8 cellular contexts compared by ENCODE assay signal in genomic region chr18:48934708-48935432, GRCh38. TPM values are rescaled to one million over a fixed set of nuclear protein-coding genes. Genes with fewer than 3 reads are reported as not detected.
DNase-seq lines count a peak whose midpoint lies in the region; ATAC-seq and TF ChIP-seq lines count a peak whose summit lies in the region.

No MANE protein-coding gene starts in this region.

- H3K36me3 ChIP-seq in BLaER1 (peaks cover 13% of the 10 kb centered on the region; the same call in 1 of the 2 replicates), left lung (peaks cover 0 to 15% of the 10 kb centered on the region in 2 donors), upper lobe of left lung (peaks cover 0 to 11% (median 1%) of the 10 kb centered on the region in 4 donors)

- no peaks in the 10 kb centered on the region for H3K9me3 ChIP-seq in BLaER1
- no peaks in the 10 kb centered on the region for H3K9me3 ChIP-seq in left lung
- H3K9me3 ChIP-seq in upper lobe of left lung = no peaks in the 10 kb centered on the region

- no peaks in the 10 kb centered on the region; the same call in 1 of the 2 replicates for H3K27me3 ChIP-seq in BLaER1
- no peaks in the 10 kb centered on the region for H3K27me3 ChIP-seq in left lung
- H3K27me3 ChIP-seq in upper lobe of left lung = no peaks in the 10 kb centered on the region

- H3K4me3 ChIP-seq in BLaER1 = peak overlapping the region; percentile 56
- H3K4me3 ChIP-seq in left lung = peak overlapping the region in 1 of 2 donors; percentile 13
- peak overlapping the region in 2 of 4 donors; percentile 13 to 29 for H3K4me3 ChIP-seq in upper lobe of left lung

- intact Hi-C loops in left lung (cut with DNase I) = no loop called here

- H3K4me1 ChIP-seq in BLaER1 (peaks cover 96% of the 10 kb centered on the region), left lung (peaks cover 80 to 97% of the 10 kb centered on the region in 2 donors), upper lobe of left lung (peaks cover 100% of the 10 kb centered on the region in 4 donors)

- TF ChIP-seq POLR2A in upper lobe of left lung (IDR thresholded peaks at IDR 0.05) = no peak

- TF ChIP-seq CTCF in left lung (IDR thresholded peaks at IDR 0.05) (no peak), upper lobe of left lung (IDR thresholded peaks at IDR 0.05) (no peak)

- H3K36me3 Mint-ChIP-seq in activated naive CD4-positive, alpha-beta T cell treated with anti-CD3 and anti-CD28 coated beads, Interleukin-2, amount 50 U/mL, for 72 hours = peaks cover 8 to 15% of the 10 kb centered on the region in 2 donors

- WGBS in upper lobe of left lung, 2 donors = 12 to 20% methylated on average over 10 to 14 of the region's 14 CpGs

- peaks cover 100% of the 10 kb centered on the region for H4K20me1 ChIP-seq in BLaER1

- no peak for TF ChIP-seq EP300 in upper lobe of left lung (IDR thresholded peaks at IDR 0.05)

- no peaks in the 10 kb centered on the region for H3K9me3 Mint-ChIP-seq in activated naive CD4-positive, alpha-beta T cell treated with anti-CD3 and anti-CD28 coated beads, Interleukin-2, amount 50 U/mL, for 72 hours

- H3K27ac ChIP-seq in BLaER1 (peak overlapping the region; percentile 83), left lung (peak overlapping the region; percentile 78 to 85), upper lobe of left lung (peak overlapping the region; percentile 75 to 90 (median 84))

- peak overlapping the region; percentile 96 for H3K4me2 ChIP-seq in BLaER1

- peak overlapping the region; percentile 89 to 93 for H3K27ac Mint-ChIP-seq in activated naive CD4-positive, alpha-beta T cell treated with anti-CD3 and anti-CD28 coated beads, Interleukin-2, amount 50 U/mL, for 72 hours

- DNase-seq in activated naive CD4-positive, alpha-beta T cell treated with anti-CD3 and anti-CD28 coated beads, Interleukin-2, amount 50 U/mL, for 72 hours (ENCODE audit: low spot score in 2 of 2) = no peak
- no peak for DNase-seq in left lung
- DNase-seq in upper lobe of left lung = peak in 1 of 2 donors; percentile 73
- DNase-seq in islet precursor cell = no peak

- H3K9ac ChIP-seq in BLaER1 = peak overlapping the region; percentile 79

- ATAC-seq in GM19324 (IDR thresholded peaks at IDR 0.05; ENCODE audit: low FRiP score, unreplicated experiment) (peak; percentile 59), HG03565 (IDR thresholded peaks at IDR 0.05; ENCODE audit: unreplicated experiment) (peak; percentile 46), left lung (peak; percentile 7), upper lobe of left lung (ENCODE audit: low FRiP score in 2 of 2) (no peak), GM21619 (IDR thresholded peaks at IDR 0.05; ENCODE audit: unreplicated experiment) (no peak)
- ATAC-seq in activated naive CD4-positive, alpha-beta T cell treated with anti-CD3 and anti-CD28 coated beads, Interleukin-2, amount 50 U/mL, for 72 hours = no peak

RNA-seq across cellular contexts. Expression of gene SMAD7, which starts 15.9 kb away (rescaled TPM):
- total RNA-seq in activated naive CD4-positive, alpha-beta T cell treated with anti-CD3 and anti-CD28 coated beads, Interleukin-2, amount 50 U/mL, for 72 hours = 10 to 100 TPM; 13.4 to 14.6 TPM
- total RNA-seq in left lung = 10 to 100 TPM; 43.3 to 46.3 TPM
- total RNA-seq in upper lobe of left lung = 10 to 100 TPM; 39.6 to 89.0 (median 61.5) TPM

Comparison
In these comparisons a context has a peak if more than half of its experiments do, and no peak if none do; other contexts are left out.
1. ATAC-seq: peak in GM19324 (single experiment), HG03565 (single experiment) and left lung (single experiment); none in activated naive CD4-positive, alpha-beta T cell treated with anti-CD3 and anti-CD28 coated beads, Interleukin-2, amount 50 U/mL, for 72 hours (0 of 2), upper lobe of left lung (0 of 2) and GM21619 (single experiment).
2. Peak in every context shown above with its lines, with median percentiles within 50 percentile points of each other: H3K27ac ChIP-seq.